7 cellular contexts compared by ENCODE assay signal in genomic region chr12:63028951-63029350, GRCh38.
"Had no signal": no experiment of that assay in that cellular context is flagged by ENCODE, and none has a peak within 500 bp of the region (broad histone marks: within the 10 kb centered on the region; RNA-seq: fewer than 3 reads in every experiment).

No MANE protein-coding gene starts in this region.

- DNase-seq: H9, HCEC 1CT, KBM-7 had no signal

- H3K4me1 Mint-ChIP-seq: IgD-negative memory B cell had no signal

- H3K27ac Mint-ChIP-seq: H9 had no signal

- H3K4me3 Mint-ChIP-seq: H9, IgD-negative memory B cell had no signal

- H3K36me3 Mint-ChIP-seq: IgD-negative memory B cell had no signal

- H3K4me2 ChIP-seq: KMS-11 had no signal

- H3K27ac ChIP-seq: HL-60, KMS-11 had no signal

- H3K9ac ChIP-seq: KMS-11 had no signal

- ATAC-seq: HepG2 had no signal
